ENCODE assay signal across 24 cellular contexts in genomic region chr11:3773180-3773579, GRCh38.
"Had no signal": no experiment of that assay in that cellular context is flagged by ENCODE, and none has a peak within 500 bp of the region (broad histone marks: within the 10 kb centered on the region; RNA-seq: fewer than 3 reads in every experiment).

No MANE protein-coding gene starts in this region.

- H3K4me3 ChIP-seq: colonic mucosa, esophagus squamous epithelium, gastrocnemius medialis, heart left ventricle, left lung, lower lobe of right lung, mucosa of descending colon had no signal

- H3K27me3 ChIP-seq: colonic mucosa, esophagus squamous epithelium, gastrocnemius medialis, heart left ventricle, left lung had no signal

- ATAC-seq: effector memory CD8-positive, alpha-beta T cell; esophagus mucosa; gastrocnemius medialis; heart left ventricle; left cardiac atrium; left lung; left ventricle myocardium superior; lower lobe of right lung; mucosa of descending colon; naive thymus-derived CD8-positive, alpha-beta T cell had no signal

- H3K9me3 ChIP-seq: colonic mucosa, esophagus squamous epithelium, gastrocnemius medialis, heart left ventricle, left lung, lower lobe of right lung, mucosa of descending colon had no signal

- H3K27ac ChIP-seq: colonic mucosa, epithelial cell of prostate, esophagus squamous epithelium, heart left ventricle, left lung, lower lobe of right lung had no signal

- DNase-seq: colonic mucosa; cortex of kidney; effector CD8-positive, alpha-beta T cell; effector memory CD8-positive, alpha-beta T cell; endodermal cell; erythroblast; esophagus squamous epithelium; foreskin fibroblast; foreskin melanocyte; gastrocnemius medialis; heart left ventricle; hippocampal formation; immature natural killer cell; islet precursor cell; kidney; left cardiac atrium; left lung; left ventricle myocardium superior; lower lobe of right lung; mucosa of descending colon; naive B cell; naive thymus-derived CD8-positive, alpha-beta T cell had no signal

- H3K4me1 ChIP-seq: colonic mucosa, left lung, lower lobe of right lung had no signal
